8 cellular contexts compared by ENCODE assay signal in genomic region chr15:80660114-80660513, GRCh38. TPM values are rescaled to one million over a fixed set of nuclear protein-coding genes. Genes with fewer than 3 reads are reported as not detected.
A peak's percentile ranks its signal among the peaks of the same experiment; 100 is the strongest.
DNase-seq lines count a peak whose midpoint lies in the region; ATAC-seq and TF ChIP-seq lines count a peak whose summit lies in the region.

No MANE protein-coding gene starts in this region.

- no peaks in the 10 kb centered on the region for H3K9me3 Mint-ChIP-seq in chondrocyte (ENCODE audit: low read depth)
- H3K9me3 Mint-ChIP-seq in stimulated activated naive CD8-positive, alpha-beta T cell treated with anti-CD3 and anti-CD28 coated beads, Interleukin-15, amount 100 ng/mL, for 72 hours = peaks cover 4 to 11% of the 10 kb centered on the region in 2 donors

- no peak overlapping the region for H2BK15ac ChIP-seq in mesendoderm (replicated peaks; ENCODE audit: low read depth)

- no peak overlapping the region for H2BK5ac ChIP-seq in mesendoderm (ENCODE audit: low read length)

- no peak overlapping the region for H2BK120ac ChIP-seq in mesendoderm (ENCODE audit: low read depth, low read length)

- no peak overlapping the region for H3K4me3 Mint-ChIP-seq in chondrocyte (ENCODE audit: unreplicated experiment)
- H3K4me3 Mint-ChIP-seq in stimulated activated naive CD8-positive, alpha-beta T cell treated with anti-CD3 and anti-CD28 coated beads, Interleukin-15, amount 100 ng/mL, for 72 hours = no peak overlapping the region

- no peaks in the 10 kb centered on the region for H3K4me1 Mint-ChIP-seq in chondrocyte (ENCODE audit: low read depth)
- H3K4me1 Mint-ChIP-seq in stimulated activated naive CD8-positive, alpha-beta T cell treated with anti-CD3 and anti-CD28 coated beads, Interleukin-15, amount 100 ng/mL, for 72 hours = no peaks in the 10 kb centered on the region

- H3K27ac ChIP-seq in mesendoderm (ENCODE audit: low read depth, low read length) = no peak overlapping the region

- H3K79me1 ChIP-seq in mesendoderm (ENCODE audit: low read length) = no peaks in the 10 kb centered on the region

- H3K4me3 ChIP-seq in mesendoderm (ENCODE audit: low read length) = no peak overlapping the region

- ATAC-seq in HG02642 (IDR thresholded peaks at IDR 0.05; ENCODE audit: poor library complexity, unreplicated experiment) = no peak
- no peak for ATAC-seq in stimulated activated naive CD8-positive, alpha-beta T cell treated with anti-CD3 and anti-CD28 coated beads, Interleukin-15, amount 100 ng/mL, for 72 hours
- ATAC-seq in HG02973 (IDR thresholded peaks at IDR 0.05; ENCODE audit: unreplicated experiment) = no peak

- no peak overlapping the region for H3K9ac ChIP-seq in mesendoderm (ENCODE audit: low read length)

- no peak overlapping the region for H4K5ac ChIP-seq in mesendoderm (ENCODE audit: low read length)

- H3K36me3 Mint-ChIP-seq in chondrocyte (ENCODE audit: low read depth) = no peaks in the 10 kb centered on the region

- DNase-seq in Ammon's horn (ENCODE audit: low spot score) (peak; percentile 49), NCI-H1092 (lab: John Stamatoyannopoulos, UW) (peak; percentile 3), chondrocyte (ENCODE audit: low spot score) (no peak), mesendoderm (peak; percentile 69), erythroblast (lab: John Stamatoyannopoulos, UW) (no peak)
- DNase-seq in stimulated activated naive CD8-positive, alpha-beta T cell treated with anti-CD3 and anti-CD28 coated beads, Interleukin-15, amount 100 ng/mL, for 72 hours = no peak

- H3K4ac ChIP-seq in mesendoderm (ENCODE audit: low read depth, low read length) = no peak overlapping the region

- H3K4me2 ChIP-seq in mesendoderm (ENCODE audit: low read length) = no peak overlapping the region

- no peaks in the 10 kb centered on the region for H3K79me2 ChIP-seq in mesendoderm (ENCODE audit: control insufficient read depth, insufficient read depth, low read length)

- H2AK5ac ChIP-seq in mesendoderm (ENCODE audit: low read length) = no peak overlapping the region

- no peaks in the 10 kb centered on the region for H3K4me1 ChIP-seq in mesendoderm (ENCODE audit: control insufficient read depth, low read depth, low read length)

- H3K27ac Mint-ChIP-seq in chondrocyte (ENCODE audit: unreplicated experiment) = no peak overlapping the region
- no peak overlapping the region for H3K27ac Mint-ChIP-seq in stimulated activated naive CD8-positive, alpha-beta T cell treated with anti-CD3 and anti-CD28 coated beads, Interleukin-15, amount 100 ng/mL, for 72 hours

- H3K27me3 ChIP-seq in mesendoderm (ENCODE audit: insufficient read depth, low read length, poor library complexity) = no peaks in the 10 kb centered on the region

- no peak overlapping the region for H3K56ac ChIP-seq in mesendoderm (ENCODE audit: low read length)

- no peak overlapping the region for H3K23ac ChIP-seq in mesendoderm (ENCODE audit: low read length)

- peaks cover under 1% of the 10 kb centered on the region for H3K27me3 Mint-ChIP-seq in chondrocyte (ENCODE audit: low read depth)
- peaks cover 32% of the 10 kb centered on the region for H3K27me3 Mint-ChIP-seq in stimulated activated naive CD8-positive, alpha-beta T cell treated with anti-CD3 and anti-CD28 coated beads, Interleukin-15, amount 100 ng/mL, for 72 hours

- no peak for TF ChIP-seq POLR2A in erythroblast (IDR thresholded peaks at IDR 0.05; ENCODE audit: low read length)

- no peak overlapping the region for H3K18ac ChIP-seq in mesendoderm (ENCODE audit: low read length)

- H3K36me3 ChIP-seq in mesendoderm (ENCODE audit: control insufficient read depth, insufficient read depth, low read length) = no peaks in the 10 kb centered on the region

- peak; percentile 71 for TF ChIP-seq CTCF in chondrocyte (IDR thresholded peaks at IDR 0.05)

- H4K8ac ChIP-seq in mesendoderm (ENCODE audit: low read depth, low read length) = no peak overlapping the region

RNA-seq across cellular contexts. Expression of gene ABHD17C, which starts 35.0 kb away (rescaled TPM):
- 6.6 to 8.9 TPM (median 8.0 TPM) in 3 replicates for total RNA-seq in chondrocyte
- 13.8 TPM for polyA plus RNA-seq in mesendoderm (2013, experiment 1 of 2)
- 13.9 TPM for polyA plus RNA-seq in mesendoderm (2013, experiment 2 of 2)

Comparison
In these comparisons a context has a peak if more than half of its experiments do, and no peak if none do; other contexts are left out.
1. DNase-seq: peak in Ammon's horn (single experiment), NCI-H1092 (single experiment) and mesendoderm (single experiment); none in chondrocyte (single experiment), erythroblast (0 of 2) and stimulated activated naive CD8-positive, alpha-beta T cell treated with anti-CD3 and anti-CD28 coated beads, Interleukin-15, amount 100 ng/mL, for 72 hours (0 of 2).